In the genomic region with DNA sequence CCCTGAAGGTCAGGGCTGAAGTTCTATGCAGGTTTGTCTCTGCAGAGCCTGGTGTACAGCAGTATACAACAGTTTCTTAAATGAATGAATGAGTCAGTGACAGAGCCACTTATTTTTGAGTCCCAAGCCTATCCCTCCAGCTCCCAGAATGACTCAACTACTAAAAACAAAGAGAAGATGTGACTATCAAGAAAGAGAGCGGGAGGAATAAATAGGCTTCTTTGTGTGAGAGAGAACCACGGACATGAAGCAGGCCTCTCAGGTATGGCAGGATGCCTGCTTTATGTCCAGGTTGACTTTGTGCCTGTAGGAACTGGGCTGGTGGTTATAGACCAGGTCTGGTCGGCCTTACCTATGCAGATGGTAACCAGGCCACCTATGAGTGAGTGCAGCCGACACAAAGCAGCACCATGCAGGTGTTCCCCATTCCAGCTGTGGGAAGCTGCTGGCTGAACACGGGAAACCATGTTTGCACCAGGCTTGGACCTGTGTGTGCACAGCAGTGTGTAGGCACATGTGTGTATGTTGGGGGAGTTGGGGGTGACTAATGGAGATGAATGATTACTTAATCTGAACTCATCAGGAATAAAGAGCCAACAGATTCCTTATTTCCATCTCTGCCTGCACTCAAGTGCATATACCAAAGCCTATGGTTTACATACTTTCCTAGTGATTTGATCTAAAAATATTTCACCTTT, we compare ENCODE assay signal across 18 cellular contexts.
DNase-seq lines count a peak whose midpoint lies in the region; ATAC-seq and TF ChIP-seq lines count a peak whose summit lies in the region.
"Had no signal": no experiment of that assay in that cellular context is flagged by ENCODE, and none has a peak within 500 bp of the region (broad histone marks: within the 10 kb centered on the region; RNA-seq: fewer than 3 reads in every experiment).

No MANE protein-coding gene starts in this region.

- H3F3A ChIP-seq in PC-3 (ENCODE audit: low read length, unreplicated experiment): no peaks in the 10 kb centered on the region

- H3K27me3 ChIP-seq in PC-3 (ENCODE audit: low read length) (no peaks in the 10 kb centered on the region), osteoblast (ENCODE audit: insufficient read depth, low read length) (no peaks in the 10 kb centered on the region)
- H3K27me3 ChIP-seq: BLaER1, heart left ventricle, suprapubic skin had no signal

- H3K9me3 ChIP-seq in PC-3 (ENCODE audit: low read length): no peaks in the 10 kb centered on the region
- no peaks in the 10 kb centered on the region for H3K9me3 ChIP-seq in osteoblast (ENCODE audit: low read depth, low read length)
- H3K9me3 ChIP-seq: BLaER1, suprapubic skin had no signal

- H3K79me2 ChIP-seq in PC-3 (ENCODE audit: low read length) (no peaks in the 10 kb centered on the region), osteoblast (ENCODE audit: insufficient read depth, low read length) (no peaks in the 10 kb centered on the region)

- H3K27ac Mint-ChIP-seq in stimulated activated naive CD8-positive, alpha-beta T cell treated with anti-CD3 and anti-CD28 coated beads, Interleukin-15, amount 100 ng/mL, for 72 hours: no peak overlapping the region
- H3K27ac Mint-ChIP-seq: activated naive CD4-positive, alpha-beta T cell treated with anti-CD3 and anti-CD28 coated beads, Interleukin-2, amount 10 ng/mL, durations not matched to agents 7 days and 5 days; brain; T-cell had no signal

- H3K36me3 ChIP-seq in PC-3 (ENCODE audit: low read depth, low read length) (no peaks in the 10 kb centered on the region), osteoblast (ENCODE audit: insufficient read depth, low read length) (no peaks in the 10 kb centered on the region)
- H3K36me3 ChIP-seq: BLaER1, heart left ventricle, suprapubic skin had no signal

- H3K4me1 ChIP-seq in PC-3 (ENCODE audit: insufficient read depth, low read length) (peaks cover 22% of the 10 kb centered on the region), osteoblast (ENCODE audit: insufficient read depth, low read length) (peaks cover 25% of the 10 kb centered on the region)
- H3K4me1 ChIP-seq: BLaER1, heart left ventricle, suprapubic skin had no signal

- no peak overlapping the region for H3K9ac ChIP-seq in PC-3 (ENCODE audit: low read length)
- H3K9ac ChIP-seq: BLaER1 had no signal

- no peaks in the 10 kb centered on the region for H3K9me2 ChIP-seq in PC-3 (replicated peaks; ENCODE audit: low read length)

- H3K27ac ChIP-seq in PC-3 (ENCODE audit: low read length): peak overlapping the region; percentile 79
- peak overlapping the region; percentile 16 for H3K27ac ChIP-seq in epithelial cell of prostate
- H3K27ac ChIP-seq in osteoblast (ENCODE audit: low read depth, low read length): no peak overlapping the region
- H3K27ac ChIP-seq: BLaER1, heart left ventricle, suprapubic skin had no signal

- H3K4me3 ChIP-seq in PC-3 (ENCODE audit: low read length) (no peak overlapping the region), osteoblast (ENCODE audit: insufficient read depth, low read length) (no peak overlapping the region)
- H3K4me3 ChIP-seq: BLaER1, heart left ventricle, suprapubic skin had no signal

- peak overlapping the region; percentile 23 for H3K4me2 ChIP-seq in PC-3 (ENCODE audit: low read length)
- peak overlapping the region; percentile 33 for H3K4me2 ChIP-seq in osteoblast (ENCODE audit: insufficient read depth, low read length)
- H3K4me2 ChIP-seq: BLaER1 had no signal

- H3K4me1 Mint-ChIP-seq in stimulated activated naive CD8-positive, alpha-beta T cell treated with anti-CD3 and anti-CD28 coated beads, Interleukin-15, amount 100 ng/mL, for 72 hours: no peaks in the 10 kb centered on the region
- H3K4me1 Mint-ChIP-seq: activated naive CD4-positive, alpha-beta T cell treated with anti-CD3 and anti-CD28 coated beads, Interleukin-2, amount 10 ng/mL, durations not matched to agents 7 days and 5 days; T-cell had no signal

- CTCF ChIA-PET in PC-3 (lab: Charles Lee): no interaction called here

- no peaks in the 10 kb centered on the region for H3K27me3 Mint-ChIP-seq in stimulated activated naive CD8-positive, alpha-beta T cell treated with anti-CD3 and anti-CD28 coated beads, Interleukin-15, amount 100 ng/mL, for 72 hours
- H3K27me3 Mint-ChIP-seq: activated naive CD4-positive, alpha-beta T cell treated with anti-CD3 and anti-CD28 coated beads, Interleukin-2, amount 10 ng/mL, durations not matched to agents 7 days and 5 days had no signal

- ATAC-seq in PC-3 (peak; percentile 95), HG03521 (IDR thresholded peaks at IDR 0.05; ENCODE audit: unreplicated experiment) (no peak)
- ATAC-seq in stimulated activated naive CD8-positive, alpha-beta T cell treated with anti-CD3 and anti-CD28 coated beads, Interleukin-15, amount 100 ng/mL, for 72 hours: no peak
- ATAC-seq: Panc1, T-cell had no signal

- H2AFZ ChIP-seq in PC-3 (ENCODE audit: low read length) (peak overlapping the region; percentile 3; the same call in 1 of the 2 replicates), osteoblast (ENCODE audit: low read length) (peak overlapping the region; percentile 26)

- H3K4me3 Mint-ChIP-seq in stimulated activated naive CD8-positive, alpha-beta T cell treated with anti-CD3 and anti-CD28 coated beads, Interleukin-15, amount 100 ng/mL, for 72 hours: no peak overlapping the region
- H3K4me3 Mint-ChIP-seq: activated naive CD4-positive, alpha-beta T cell treated with anti-CD3 and anti-CD28 coated beads, Interleukin-2, amount 10 ng/mL, durations not matched to agents 7 days and 5 days; brain; nephron; T-cell had no signal

- POLR2A ChIA-PET in PC-3 (lab: Charles Lee; ENCODE audit: unreplicated experiment): interaction anchor here (0.6 kb wide), 1 partner anchor 65 kb away, joined by 3 read pairs; no protein-coding TSS in a partner anchor

- peak; percentile 62 for DNase-seq in EH (ENCODE audit: low read depth)
- DNase-seq in PC-3: peak; percentile 80
- no peak for DNase-seq in epithelial cell of prostate (ENCODE audit: low read depth, low spot score)
- DNase-seq in osteoblast (ENCODE audit: insufficient read length, low spot score, missing footprints): peak; percentile 68
- DNase-seq in Ammon's horn (ENCODE audit: low spot score): no peak
- DNase-seq in stimulated activated naive CD8-positive, alpha-beta T cell treated with anti-CD3 and anti-CD28 coated beads, Interleukin-15, amount 100 ng/mL, for 72 hours: no peak
- DNase-seq in MV-4-11 (lab: John Stamatoyannopoulos, UW): no peak
- DNase-seq: activated naive CD4-positive, alpha-beta T cell treated with anti-CD3 and anti-CD28 coated beads, Interleukin-2, amount 10 ng/mL, durations not matched to agents 7 days and 5 days; heart left ventricle; mesendoderm; NCI-H146; T-cell had no signal

- intact Hi-C loops in PC-3 (cut with micrococcal nuclease): no loop called here

- H3K9me3 Mint-ChIP-seq in stimulated activated naive CD8-positive, alpha-beta T cell treated with anti-CD3 and anti-CD28 coated beads, Interleukin-15, amount 100 ng/mL, for 72 hours: peaks cover 8 to 13% of the 10 kb centered on the region in 2 donors
- H3K9me3 Mint-ChIP-seq: brain had no signal

- no peaks in the 10 kb centered on the region for H4K20me1 ChIP-seq in PC-3 (ENCODE audit: low read length)
- H4K20me1 ChIP-seq in osteoblast (ENCODE audit: insufficient read depth, low read length): no peaks in the 10 kb centered on the region
- H4K20me1 ChIP-seq: BLaER1 had no signal

- TF ChIP-seq CTCF in PC-3 (conservative IDR thresholded peaks at IDR 0.05; ENCODE audit: low read depth, low read length) (no peak), osteoblast (IDR thresholded peaks at IDR 0.05; ENCODE audit: extremely low read depth, low read depth, low read length) (no peak)

- BruUV-seq in PC-3 (replicated peaks; lab: Mats Ljungman, UMichigan): no TSS peak

Comparison
In these comparisons a context has a peak if more than half of its experiments do, and no peak if none do; other contexts are left out.
1. DNase-seq: peak in EH (single experiment), PC-3 (single experiment) and osteoblast (single experiment); none in epithelial cell of prostate (single experiment), Ammon's horn (single experiment), stimulated activated naive CD8-positive, alpha-beta T cell treated with anti-CD3 and anti-CD28 coated beads, Interleukin-15, amount 100 ng/mL, for 72 hours (0 of 2) and MV-4-11 (single experiment).